ENCODE assay signal across 10 cellular contexts in the genomic region with DNA sequence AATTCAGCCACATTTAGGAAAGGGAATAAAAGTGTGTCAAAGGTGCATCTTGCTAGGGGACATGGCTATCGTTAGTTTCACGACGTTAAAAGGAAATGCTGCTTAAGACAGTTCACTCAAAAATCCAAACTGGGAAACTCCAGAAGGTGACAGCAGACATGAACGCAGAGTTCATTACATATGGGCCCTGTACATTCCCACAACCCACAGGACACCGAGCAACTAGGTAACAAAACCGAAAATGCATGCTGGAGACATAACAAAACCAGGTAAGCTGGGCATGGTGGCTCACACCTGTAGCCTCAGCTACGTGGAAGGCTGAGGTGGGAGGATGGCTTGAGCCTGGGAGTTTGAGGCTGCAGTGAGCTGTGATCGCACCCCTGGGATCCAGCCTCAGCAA. TPM values are rescaled to one million over a fixed set of nuclear protein-coding genes. Genes with fewer than 3 reads are reported as not detected.
DNase-seq lines count a peak whose midpoint lies in the region; ATAC-seq and TF ChIP-seq lines count a peak whose summit lies in the region.
"Not testable (repeated sequence)": the region's sequence is repeated elsewhere in the genome, so short reads cannot be mapped to it uniquely, and the experiment has no call there.
"Had no signal": no experiment of that assay in that cellular context is flagged by ENCODE, and none has a peak within 500 bp of the region (broad histone marks: within the 10 kb centered on the region; RNA-seq: fewer than 3 reads in every experiment).

No MANE protein-coding gene starts in this region.

- not testable (repeated sequence) for H3K9me2 ChIP-seq in PC-3 (replicated peaks; ENCODE audit: low read length)

- not testable (repeated sequence) for H3K27ac ChIP-seq in 22Rv1; PC-3 (ENCODE audit: low read length)

- H3K27me3 Mint-ChIP-seq in nephron (ENCODE audit: low read depth) (peaks cover 19% of the 10 kb centered on the region), type B pancreatic cell (peaks cover 22% of the 10 kb centered on the region)

- not testable (repeated sequence) for H3K36me3 Mint-ChIP-seq in nephron (ENCODE audit: low read depth); type B pancreatic cell

- H3K4me1 Mint-ChIP-seq in nephron: peaks cover 40% of the 10 kb centered on the region
- peaks cover 35% of the 10 kb centered on the region for H3K4me1 Mint-ChIP-seq in type B pancreatic cell (ENCODE audit: unreplicated experiment)

- H3K27me3 ChIP-seq in PC-3 (ENCODE audit: low read length): not testable (repeated sequence)

- H3F3A ChIP-seq in PC-3 (ENCODE audit: low read length, unreplicated experiment): not testable (repeated sequence)

- H3K4me2 ChIP-seq in PC-3 (ENCODE audit: low read length): not testable (repeated sequence)

- H3K27ac Mint-ChIP-seq in nephron: peak overlapping the region in 2 of 3 experiments; percentile 4 to 10
- peak overlapping the region; percentile 40 for H3K27ac Mint-ChIP-seq in type B pancreatic cell

- intact Hi-C loops in PC-3 (cut with micrococcal nuclease): not testable (repeated sequence)

- CTCF ChIA-PET in PC-3 (lab: Charles Lee): not testable (repeated sequence)

- POLR2A ChIA-PET in PC-3 (lab: Charles Lee; ENCODE audit: unreplicated experiment): interaction anchor here (0.6 kb wide), 1 partner anchor 15 kb away, joined by 6 read pairs; no protein-coding TSS in a partner anchor

- not testable (repeated sequence) for H2AFZ ChIP-seq in PC-3 (ENCODE audit: low read length)

- H3K4me3 ChIP-seq in GM12865 (ENCODE audit: low read depth, low read length); PC-3 (ENCODE audit: low read length); choroid plexus epithelial cell (ENCODE audit: low read depth, low read length): not testable (repeated sequence)

- DNase-seq in GM12865 (ENCODE audit: low read depth) (peak; percentile 28), choroid plexus epithelial cell (ENCODE audit: low read depth) (peak; percentile 9), left kidney (ENCODE audit: low read depth, low spot score) (peak; percentile 41)
- not testable (repeated sequence) for DNase-seq in PC-3; type B pancreatic cell (ENCODE audit: extremely low spot score, unreplicated experiment)

- H3K9me3 Mint-ChIP-seq in nephron, type B pancreatic cell: not testable (repeated sequence)

- not testable (repeated sequence) for ATAC-seq in PC-3

- H3K9ac ChIP-seq in PC-3 (ENCODE audit: low read length): not testable (repeated sequence)

- not testable (repeated sequence) for H3K79me2 ChIP-seq in PC-3 (ENCODE audit: low read length)

- H3K4me3 Mint-ChIP-seq in nephron, type B pancreatic cell: not testable (repeated sequence)

- H3K36me3 ChIP-seq in PC-3 (ENCODE audit: low read depth, low read length): not testable (repeated sequence)

- TF ChIP-seq CTCF in 22Rv1 (IDR thresholded peaks at IDR 0.05) (peak; percentile 21), PC-3 (conservative IDR thresholded peaks at IDR 0.05; ENCODE audit: low read depth, low read length) (0 out of 2 replicates have a peak, but pooled peaks have one; percentile 21)
- TF ChIP-seq CTCF in GM12865 (IDR thresholded peaks at IDR 0.05; ENCODE audit: insufficient read depth, low read depth, low read length, missing control alignments); choroid plexus epithelial cell (conservative IDR thresholded peaks at IDR 0.05; ENCODE audit: low read depth, low read length); nephron (IDR thresholded peaks at IDR 0.05; ENCODE audit: unreplicated experiment in 3 of 3); type B pancreatic cell (conservative IDR thresholded peaks at IDR 0.05): not testable (repeated sequence)

- H3K4me1 ChIP-seq in PC-3 (ENCODE audit: insufficient read depth, low read length): peaks cover 17% of the 10 kb centered on the region

- H4K20me1 ChIP-seq in PC-3 (ENCODE audit: low read length): not testable (repeated sequence)

- not testable (repeated sequence) for BruUV-seq in PC-3 (replicated peaks; lab: Mats Ljungman, UMichigan)

- not testable (repeated sequence) for H3K9me3 ChIP-seq in PC-3 (ENCODE audit: low read length)

RNA-seq across cellular contexts. Expression of gene KRTAP5-10, which starts 2.3 kb away (rescaled TPM):
- total RNA-seq in PC-3 (2014; rRNA removed) (not detected in 2 replicates), type B pancreatic cell (ENCODE audit: low replicate concordance) (not detected in 2 replicates)
- total RNA-seq: Calu3; CD4-positive, alpha-beta memory T cell; GM23338 had no signal

RNA-seq across cellular contexts. Expression of gene KRTAP5-11, which starts 15.0 kb away (rescaled TPM):
- not detected in 2 replicates for total RNA-seq in PC-3 (2014; rRNA removed)
- total RNA-seq in type B pancreatic cell (ENCODE audit: low replicate concordance): not detected in 2 replicates
- total RNA-seq: Calu3; CD4-positive, alpha-beta memory T cell; GM23338 had no signal

RNA-seq across cellular contexts. Expression of gene KRTAP5-9, which starts 19.4 kb away (rescaled TPM):
- not detected in 2 replicates for total RNA-seq in PC-3 (2014; rRNA removed)
- 0.43 TPM in 1 of 2 replicates, not detected in the other for total RNA-seq in type B pancreatic cell (ENCODE audit: low replicate concordance)
- total RNA-seq: Calu3; CD4-positive, alpha-beta memory T cell; GM23338 had no signal

RNA-seq across cellular contexts. Expression of gene KRTAP5-8, which starts 29.8 kb away (rescaled TPM):
- not detected in 2 replicates for total RNA-seq in PC-3 (2014; rRNA removed)
- total RNA-seq in type B pancreatic cell (ENCODE audit: low replicate concordance): not detected in 2 replicates
- total RNA-seq: Calu3; CD4-positive, alpha-beta memory T cell; GM23338 had no signal

RNA-seq across cellular contexts. Expression of gene KRTAP5-7, which starts 40.6 kb away (rescaled TPM):
- not detected in 2 replicates for total RNA-seq in PC-3 (2014; rRNA removed)
- not detected in 2 replicates for total RNA-seq in type B pancreatic cell (ENCODE audit: low replicate concordance)
- total RNA-seq: Calu3; CD4-positive, alpha-beta memory T cell; GM23338 had no signal
